Comparison of ENCODE assay signal across 14 cellular contexts in the genomic region with DNA sequence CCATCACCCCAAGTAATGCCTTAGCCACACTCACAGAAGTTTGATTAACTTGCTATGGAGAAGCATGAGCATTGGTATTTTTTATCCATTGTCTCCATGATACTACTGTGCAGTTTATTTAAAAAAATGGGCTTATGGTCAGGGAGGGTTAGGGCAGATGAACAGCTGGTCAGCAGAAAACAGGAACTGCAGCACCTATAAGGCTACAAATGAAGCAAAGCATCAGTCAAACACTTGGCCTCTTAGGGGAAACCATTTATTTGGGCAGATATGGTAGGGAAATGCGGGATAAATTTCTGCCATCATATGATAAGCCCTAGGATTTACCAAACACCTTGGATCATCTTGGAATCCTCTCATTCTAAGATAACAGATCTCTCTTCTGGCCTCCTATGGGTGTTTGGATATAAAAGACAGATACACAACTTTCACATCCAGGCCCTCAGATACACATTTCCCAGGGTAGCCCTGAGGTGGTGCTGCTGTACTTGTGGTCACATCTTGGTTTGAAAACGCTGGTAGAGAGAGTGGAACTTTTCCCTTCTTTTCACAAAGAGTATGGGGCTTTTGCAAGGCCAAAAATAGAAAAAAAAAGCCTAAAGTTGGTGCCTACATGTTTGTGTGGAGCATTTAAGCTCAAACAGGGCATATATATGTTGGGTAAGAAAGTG. TPM values are rescaled to one million over a fixed set of nuclear protein-coding genes. Genes with fewer than 3 reads are reported as not detected.
DNase-seq lines count a peak whose midpoint lies in the region; TF ChIP-seq lines count a peak whose summit lies in the region.
"Had no signal": no experiment of that assay in that cellular context is flagged by ENCODE, and none has a peak within 500 bp of the region (broad histone marks: within the 10 kb centered on the region; RNA-seq: fewer than 3 reads in every experiment).

No MANE protein-coding gene starts in this region.

- CTCF ChIA-PET in activated naive CD4-positive, alpha-beta T cell treated with anti-CD3 and anti-CD28 coated beads, Interleukin-2, amount 10 ng/mL, durations not matched to agents 7 days and 5 days (lab: Charles Lee), result interaction anchor here (0.6 to 4.4 kb wide), 11 partner anchors 34 to 778 kb away, joined by 3 to 23 read pairs (median 4); no protein-coding TSS in a partner anchor

- H2AFZ ChIP-seq in OCI-LY3 (ENCODE audit: low read depth, low read length), result no peak overlapping the region
- H2AFZ ChIP-seq: GM23338 had no signal

- H3K36me3 ChIP-seq in OCI-LY3 (replicated peaks; ENCODE audit: low read depth, low read length) (no peaks in the 10 kb centered on the region), endodermal cell (ENCODE audit: control insufficient read depth, insufficient read depth, low read length) (no peaks in the 10 kb centered on the region), prostate gland (no peaks in the 10 kb centered on the region)
- H3K36me3 ChIP-seq: adrenal gland had no signal

- intact Hi-C loops in prostate gland (cut with DNase I), result no loop called here

- H3K4me1 ChIP-seq in OCI-LY3 (ENCODE audit: low read length) (no peaks in the 10 kb centered on the region), endodermal cell (ENCODE audit: control insufficient read depth, insufficient read depth, low read length) (no peaks in the 10 kb centered on the region), prostate gland (replicated peaks) (no peaks in the 10 kb centered on the region)

- H3K4me3 ChIP-seq in OCI-LY3 (ENCODE audit: low read length) (no peak overlapping the region), endodermal cell (ENCODE audit: low read length) (no peak overlapping the region), prostate gland (no peak overlapping the region)
- H3K4me3 ChIP-seq: adrenal gland, GM23338 had no signal

- no peaks in the 10 kb centered on the region for H4K20me1 ChIP-seq in OCI-LY3 (ENCODE audit: insufficient read depth, low read length)

- H3K9me3 Mint-ChIP-seq in activated naive CD4-positive, alpha-beta T cell treated with anti-CD3 and anti-CD28 coated beads, Interleukin-2, amount 10 ng/mL, durations not matched to agents 7 days and 5 days, result peaks cover 4% of the 10 kb centered on the region
- no peaks in the 10 kb centered on the region for H3K9me3 Mint-ChIP-seq in endodermal cell
- H3K9me3 Mint-ChIP-seq: GM23338 had no signal

- H3K36me3 Mint-ChIP-seq in activated naive CD4-positive, alpha-beta T cell treated with anti-CD3 and anti-CD28 coated beads, Interleukin-2, amount 10 ng/mL, durations not matched to agents 7 days and 5 days, result peaks cover 7% of the 10 kb centered on the region
- no peaks in the 10 kb centered on the region for H3K36me3 Mint-ChIP-seq in endodermal cell (ENCODE audit: low read depth)
- H3K36me3 Mint-ChIP-seq: CD4-positive, alpha-beta memory T cell had no signal

- H3K4me1 Mint-ChIP-seq in activated naive CD4-positive, alpha-beta T cell treated with anti-CD3 and anti-CD28 coated beads, Interleukin-2, amount 10 ng/mL, durations not matched to agents 7 days and 5 days, result peaks cover 31% of the 10 kb centered on the region
- H3K4me1 Mint-ChIP-seq in endodermal cell, result peaks cover 11% of the 10 kb centered on the region

- H3K27me3 Mint-ChIP-seq in activated naive CD4-positive, alpha-beta T cell treated with anti-CD3 and anti-CD28 coated beads, Interleukin-2, amount 10 ng/mL, durations not matched to agents 7 days and 5 days, result peaks cover 26% of the 10 kb centered on the region
- H3K27me3 Mint-ChIP-seq in endodermal cell (ENCODE audit: insufficient read depth), result no peaks in the 10 kb centered on the region

- DNase-seq in activated naive CD4-positive, alpha-beta T cell treated with anti-CD3 and anti-CD28 coated beads, Interleukin-2, amount 10 ng/mL, durations not matched to agents 7 days and 5 days, result peak; percentile 47
- no peak for DNase-seq in activated naive CD4-positive, alpha-beta T cell treated with anti-CD3 and anti-CD28 coated beads, Interleukin-2, amount 50 U/mL, for 16 hours
- DNase-seq in endodermal cell, result no peak
- peak; percentile 7 for DNase-seq in prostate gland (ENCODE audit: low spot score)
- DNase-seq in SKM-1 (lab: John Stamatoyannopoulos, UW; ENCODE audit: unreplicated experiment), result no peak
- DNase-seq in GM19240 (ENCODE audit: insufficient read length, low spot score), result no peak
- DNase-seq in T1000 (lab: John Stamatoyannopoulos, UW), result no peak
- DNase-seq: adrenal gland; CD4-positive, alpha-beta memory T cell; foreskin keratinocyte; mesenchymal stem cell; NCI-H187 had no signal

- no peaks in the 10 kb centered on the region for H3K9me3 ChIP-seq in OCI-LY3 (ENCODE audit: insufficient read depth, low read length)
- H3K9me3 ChIP-seq in endodermal cell (ENCODE audit: control insufficient read depth, low read length), result no peaks in the 10 kb centered on the region
- no peaks in the 10 kb centered on the region for H3K9me3 ChIP-seq in prostate gland
- H3K9me3 ChIP-seq: adrenal gland had no signal

- H3K27me3 ChIP-seq in OCI-LY3 (ENCODE audit: low read depth, low read length) (no peaks in the 10 kb centered on the region), endodermal cell (ENCODE audit: control insufficient read depth, insufficient read depth, low read length, poor library complexity, severe bottlenecking) (no peaks in the 10 kb centered on the region), prostate gland (replicated peaks; ENCODE audit: insufficient read depth) (no peaks in the 10 kb centered on the region)
- H3K27me3 ChIP-seq: adrenal gland had no signal

- H3K79me2 ChIP-seq in OCI-LY3 (ENCODE audit: low read length), result no peaks in the 10 kb centered on the region

- H3K4me3 Mint-ChIP-seq in activated naive CD4-positive, alpha-beta T cell treated with anti-CD3 and anti-CD28 coated beads, Interleukin-2, amount 10 ng/mL, durations not matched to agents 7 days and 5 days, result no peak overlapping the region
- no peak overlapping the region for H3K4me3 Mint-ChIP-seq in endodermal cell
- H3K4me3 Mint-ChIP-seq: CD4-positive, alpha-beta memory T cell; GM23338 had no signal

- TF ChIP-seq CTCF in OCI-LY3 (IDR thresholded peaks at IDR 0.05; ENCODE audit: low read depth, low read length) (peak; percentile 46), endodermal cell (conservative IDR thresholded peaks at IDR 0.05) (peak; percentile 35), prostate gland (IDR thresholded peaks at IDR 0.05) (peak in 2 of 4 experiments; percentile 24 to 49)

- 73% methylated on average over 2 of the region's 2 CpGs; no CpG with 5 or more reads in 1 of the 2 experiments for WGBS in endodermal cell (ENCODE audit: insufficient coverage in 1 of 2, insufficient read length in 1 of 2), 2 experiments
- WGBS in prostate gland, result 63% methylated on average over 2 of the region's 2 CpGs

- no peak overlapping the region for H3K9ac ChIP-seq in OCI-LY3 (ENCODE audit: low read length)
- no peak overlapping the region for H3K9ac ChIP-seq in endodermal cell (ENCODE audit: extremely low read depth, low read length, poor library complexity, severe bottlenecking)

- no peak for TF ChIP-seq POLR2A in prostate gland (IDR thresholded peaks at IDR 0.05)

- no peak overlapping the region for H3K4me2 ChIP-seq in OCI-LY3 (ENCODE audit: low read length)
- H3K4me2 ChIP-seq: GM23338 had no signal

- H3K27ac ChIP-seq in OCI-LY3 (ENCODE audit: low read length), result no peak overlapping the region
- no peak overlapping the region for H3K27ac ChIP-seq in endodermal cell (ENCODE audit: low read depth, low read length)
- H3K27ac ChIP-seq in prostate gland, result no peak overlapping the region
- H3K27ac ChIP-seq: adrenal gland, foreskin keratinocyte had no signal

- no peak overlapping the region for H3K27ac Mint-ChIP-seq in activated naive CD4-positive, alpha-beta T cell treated with anti-CD3 and anti-CD28 coated beads, Interleukin-2, amount 10 ng/mL, durations not matched to agents 7 days and 5 days
- no peak overlapping the region for H3K27ac Mint-ChIP-seq in endodermal cell
- H3K27ac Mint-ChIP-seq: CD4-positive, alpha-beta memory T cell; GM23338 had no signal

RNA-seq across cellular contexts. Expression of a gene that starts 42.8 kb away (rescaled TPM):
- total RNA-seq in endodermal cell (10 to 100 TPM; 24.9 to 34.9 TPM), prostate gland (10 to 100 TPM; 18.0 to 37.9 TPM)
- polyA plus RNA-seq in endodermal cell (2013, experiment 1 of 2), result 20.2 TPM
- polyA plus RNA-seq in endodermal cell (2013, experiment 2 of 2), result 20.0 TPM

Comparison
In these comparisons a context has a peak if more than half of its experiments do, and no peak if none do; other contexts are left out.
1. DNase-seq: peak in activated naive CD4-positive, alpha-beta T cell treated with anti-CD3 and anti-CD28 coated beads, Interleukin-2, amount 10 ng/mL, durations not matched to agents 7 days and 5 days (single experiment) and prostate gland (single experiment); none in activated naive CD4-positive, alpha-beta T cell treated with anti-CD3 and anti-CD28 coated beads, Interleukin-2, amount 50 U/mL, for 16 hours (single experiment), endodermal cell (single experiment), SKM-1 (single experiment), GM19240 (single experiment) and T1000 (single experiment).